ENCODE assay signal across 1 cellular context in genomic region chr20:49281059-49281912, GRCh38.
TF ChIP-seq lines count a peak whose summit lies in the region.

No MANE protein-coding gene starts in this region.

TF ChIP-seq in HepG2, 621 proteins besides CTCF, POLR2A, EP300 and RAD21 (continued from another document and continues in another):
- TF ChIP-seq, protein P1, sequence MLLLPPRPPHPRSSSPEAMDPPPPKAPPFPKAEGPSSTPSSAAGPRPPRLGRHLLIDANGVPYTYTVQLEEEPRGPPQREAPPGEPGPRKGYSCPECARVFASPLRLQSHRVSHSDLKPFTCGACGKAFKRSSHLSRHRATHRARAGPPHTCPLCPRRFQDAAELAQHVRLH (CRISPR knock-in tag; IDR thresholded peaks at IDR 0.05; ENCODE audit: borderline replicate concordance, low read depth), result no peak; the same call in 1 of the 2 replicates
- peak; percentile 86 for TF ChIP-seq RBAK (CRISPR knock-in tag; IDR thresholded peaks at IDR 0.05)
- TF ChIP-seq PHB2 (IDR thresholded peaks at IDR 0.05; ENCODE audit: partially characterized antibody), result no peak
- TF ChIP-seq NFYB (CRISPR knock-in tag; IDR thresholded peaks at IDR 0.05), result peak; percentile 70
- 0 out of 2 replicates have a peak, but pooled peaks have one; percentile 43 for TF ChIP-seq REL (CRISPR knock-in tag; conservative IDR thresholded peaks at IDR 0.05)
- TF ChIP-seq, protein P2, sequence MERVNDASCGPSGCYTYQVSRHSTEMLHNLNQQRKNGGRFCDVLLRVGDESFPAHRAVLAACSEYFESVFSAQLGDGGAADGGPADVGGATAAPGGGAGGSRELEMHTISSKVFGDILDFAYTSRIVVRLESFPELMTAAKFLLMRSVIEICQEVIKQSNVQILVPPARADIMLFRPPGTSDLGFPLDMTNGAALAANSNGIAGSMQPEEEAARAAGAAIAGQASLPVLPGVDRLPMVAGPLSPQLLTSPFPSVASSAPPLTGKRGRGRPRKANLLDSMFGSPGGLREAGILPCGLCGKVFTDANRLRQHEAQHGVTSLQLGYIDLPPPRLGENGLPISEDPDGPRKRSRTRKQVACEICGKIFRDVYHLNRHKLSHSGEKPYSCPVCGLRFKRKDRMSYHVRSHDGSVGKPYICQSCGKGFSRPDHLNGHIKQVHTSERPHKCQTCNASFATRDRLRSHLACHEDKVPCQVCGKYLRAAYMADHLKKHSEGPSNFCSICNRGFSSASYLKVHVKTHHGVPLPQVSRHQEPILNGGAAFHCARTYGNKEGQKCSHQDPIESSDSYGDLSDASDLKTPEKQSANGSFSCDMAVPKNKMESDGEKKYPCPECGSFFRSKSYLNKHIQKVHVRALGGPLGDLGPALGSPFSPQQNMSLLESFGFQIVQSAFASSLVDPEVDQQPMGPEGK (CRISPR knock-in tag; IDR thresholded peaks at IDR 0.05), result peak; percentile 4; the same call in 1 of the 2 replicates
- TF ChIP-seq ZFAT (CRISPR knock-in tag; conservative IDR thresholded peaks at IDR 0.05), result no peak
- TF ChIP-seq ESRRA (CRISPR knock-in tag; IDR thresholded peaks at IDR 0.05; ENCODE audit: low read depth), result no peak
- no peak; the same call in 1 of the 2 replicates for TF ChIP-seq ZNF136 (CRISPR knock-in tag; IDR thresholded peaks at IDR 0.05; ENCODE audit: low read depth)
- no peak for TF ChIP-seq NFATC3 (CRISPR knock-in tag; IDR thresholded peaks at IDR 0.05)
- no peak for TF ChIP-seq JUN (CRISPR knock-in tag; IDR thresholded peaks at IDR 0.05)
- no peak for TF ChIP-seq ZNF292 (CRISPR knock-in tag; IDR thresholded peaks at IDR 0.05; ENCODE audit: borderline replicate concordance, low read depth)
- no peak for TF ChIP-seq ZNF510 (CRISPR knock-in tag; IDR thresholded peaks at IDR 0.05; ENCODE audit: low read depth)
- peak; percentile 31; the same call in 1 of the 2 replicates for TF ChIP-seq XBP1 (CRISPR knock-in tag; IDR thresholded peaks at IDR 0.05)
- TF ChIP-seq GABPB1 (CRISPR knock-in tag; IDR thresholded peaks at IDR 0.05), result no peak
- TF ChIP-seq HMG20B (CRISPR knock-in tag; conservative IDR thresholded peaks at IDR 0.05), result no peak
- TF ChIP-seq HDAC1 (CRISPR knock-in tag; IDR thresholded peaks at IDR 0.05), result peak; percentile 61
- TF ChIP-seq KAT2B (IDR thresholded peaks at IDR 0.05; ENCODE audit: borderline replicate concordance, low read depth, low read length), result no peak
- no peak for TF ChIP-seq ZSCAN25 (CRISPR knock-in tag; IDR thresholded peaks at IDR 0.05)
- peak; percentile 54; the same call in 1 of the 2 replicates for TF ChIP-seq FOXO1 (CRISPR knock-in tag; IDR thresholded peaks at IDR 0.05)
- no peak for TF ChIP-seq ZNF850 (CRISPR knock-in tag; conservative IDR thresholded peaks at IDR 0.05)
- no peak for TF ChIP-seq GTF2F1 (IDR thresholded peaks at IDR 0.05; ENCODE audit: low read length)
- TF ChIP-seq ZNF354B (CRISPR knock-in tag; IDR thresholded peaks at IDR 0.05), result no peak
- no peak for TF ChIP-seq NRL (CRISPR knock-in tag; IDR thresholded peaks at IDR 0.05; ENCODE audit: borderline replicate concordance)
- TF ChIP-seq CAMTA2 (CRISPR knock-in tag; IDR thresholded peaks at IDR 0.05; ENCODE audit: borderline replicate concordance), result no peak
- TF ChIP-seq, protein P3, sequence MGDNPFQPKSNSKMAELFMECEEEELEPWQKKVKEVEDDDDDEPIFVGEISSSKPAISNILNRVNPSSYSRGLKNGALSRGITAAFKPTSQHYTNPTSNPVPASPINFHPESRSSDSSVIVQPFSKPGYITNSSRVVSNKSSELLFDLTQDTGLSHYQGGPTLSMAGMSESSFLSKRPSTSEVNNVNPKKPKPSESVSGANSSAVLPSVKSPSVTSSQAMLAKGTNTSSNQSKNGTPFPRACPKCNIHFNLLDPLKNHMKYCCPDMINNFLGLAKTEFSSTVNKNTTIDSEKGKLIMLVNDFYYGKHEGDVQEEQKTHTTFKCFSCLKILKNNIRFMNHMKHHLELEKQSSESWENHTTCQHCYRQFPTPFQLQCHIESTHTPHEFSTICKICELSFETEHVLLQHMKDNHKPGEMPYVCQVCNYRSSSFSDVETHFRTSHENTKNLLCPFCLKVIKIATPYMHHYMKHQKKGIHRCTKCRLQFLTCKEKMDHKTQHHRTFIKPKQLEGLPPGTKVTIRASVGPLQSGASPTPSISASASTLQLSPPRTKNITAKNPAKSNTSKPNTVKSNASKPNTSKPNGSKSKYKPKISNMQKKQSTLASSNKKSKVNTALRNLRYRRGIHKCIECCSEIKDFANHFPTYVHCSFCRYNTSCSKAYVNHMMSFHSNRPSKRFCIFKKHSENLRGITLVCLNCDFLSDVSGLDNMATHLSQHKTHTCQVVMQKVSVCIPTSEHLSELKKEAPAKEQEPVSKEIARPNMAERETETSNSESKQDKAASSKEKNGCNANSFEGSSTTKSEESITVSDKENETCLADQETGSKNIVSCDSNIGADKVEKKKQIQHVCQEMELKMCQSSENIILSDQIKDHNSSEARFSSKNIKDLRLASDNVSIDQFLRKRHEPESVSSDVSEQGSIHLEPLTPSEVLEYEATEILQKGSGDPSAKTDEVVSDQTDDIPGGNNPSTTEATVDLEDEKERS (CRISPR knock-in tag; IDR thresholded peaks at IDR 0.05), result peak; percentile 95; the same call in 1 of the 2 replicates
- TF ChIP-seq MAX (IDR thresholded peaks at IDR 0.05), result peak; percentile 39; the same call in 1 of the 2 replicates
- no peak for TF ChIP-seq HOXA5 (CRISPR knock-in tag; IDR thresholded peaks at IDR 0.05)
- no peak for TF ChIP-seq SP2 (CRISPR knock-in tag; IDR thresholded peaks at IDR 0.05)
- TF ChIP-seq, protein P4, sequence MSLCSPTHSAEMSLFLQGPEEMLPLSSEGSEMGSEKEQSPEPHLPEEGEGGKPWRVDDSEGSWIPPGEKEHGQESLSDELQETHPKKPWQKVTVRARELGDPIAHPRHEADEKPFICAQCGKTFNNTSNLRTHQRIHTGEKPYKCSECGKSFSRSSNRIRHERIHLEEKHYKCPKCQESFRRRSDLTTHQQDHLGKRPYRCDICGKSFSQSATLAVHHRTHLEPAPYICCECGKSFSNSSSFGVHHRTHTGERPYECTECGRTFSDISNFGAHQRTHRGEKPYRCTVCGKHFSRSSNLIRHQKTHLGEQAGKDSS (CRISPR knock-in tag; IDR thresholded peaks at IDR 0.05; ENCODE audit: borderline replicate concordance, low read depth), result no peak
- TF ChIP-seq, protein P5, sequence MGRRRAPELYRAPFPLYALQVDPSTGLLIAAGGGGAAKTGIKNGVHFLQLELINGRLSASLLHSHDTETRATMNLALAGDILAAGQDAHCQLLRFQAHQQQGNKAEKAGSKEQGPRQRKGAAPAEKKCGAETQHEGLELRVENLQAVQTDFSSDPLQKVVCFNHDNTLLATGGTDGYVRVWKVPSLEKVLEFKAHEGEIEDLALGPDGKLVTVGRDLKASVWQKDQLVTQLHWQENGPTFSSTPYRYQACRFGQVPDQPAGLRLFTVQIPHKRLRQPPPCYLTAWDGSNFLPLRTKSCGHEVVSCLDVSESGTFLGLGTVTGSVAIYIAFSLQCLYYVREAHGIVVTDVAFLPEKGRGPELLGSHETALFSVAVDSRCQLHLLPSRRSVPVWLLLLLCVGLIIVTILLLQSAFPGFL (CRISPR knock-in tag; IDR thresholded peaks at IDR 0.05), result no peak
- no peak for TF ChIP-seq ZNF83 (CRISPR knock-in tag; IDR thresholded peaks at IDR 0.05; ENCODE audit: borderline replicate concordance)
- TF ChIP-seq ZFP37 (CRISPR knock-in tag; IDR thresholded peaks at IDR 0.05; ENCODE audit: borderline replicate concordance), result no peak
- TF ChIP-seq, protein P6, sequence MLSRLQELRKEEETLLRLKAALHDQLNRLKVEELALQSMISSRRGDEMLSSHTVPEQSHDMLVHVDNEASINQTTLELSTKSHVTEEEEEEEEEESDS (CRISPR knock-in tag; IDR thresholded peaks at IDR 0.05; ENCODE audit: borderline replicate concordance), result no peak
- TF ChIP-seq ZNF709 (CRISPR knock-in tag; IDR thresholded peaks at IDR 0.05), result peak; percentile 77
- peak; percentile 56; the same call in 1 of the 2 replicates for TF ChIP-seq IRF2 (CRISPR knock-in tag; IDR thresholded peaks at IDR 0.05)
- no peak for TF ChIP-seq ZNF572 (CRISPR knock-in tag; IDR thresholded peaks at IDR 0.05)
- TF ChIP-seq KDM4B (CRISPR knock-in tag; IDR thresholded peaks at IDR 0.05), result no peak
- no peak for TF ChIP-seq MYPOP (CRISPR knock-in tag; IDR thresholded peaks at IDR 0.05)
- no peak for TF ChIP-seq ZBTB7A (CRISPR knock-in tag; IDR thresholded peaks at IDR 0.05)
- TF ChIP-seq EED (CRISPR knock-in tag; IDR thresholded peaks at IDR 0.05), result no peak
- TF ChIP-seq PTBP1 (IDR thresholded peaks at IDR 0.05; ENCODE audit: low read depth, low read length, poor library complexity, severe bottlenecking), result no peak
- 0 out of 2 replicates have a peak, but pooled peaks have one; percentile 55 for TF ChIP-seq ZNF704 (CRISPR knock-in tag; IDR thresholded peaks at IDR 0.05; ENCODE audit: borderline replicate concordance)
- TF ChIP-seq DRAP1 (CRISPR knock-in tag; IDR thresholded peaks at IDR 0.05), result peak; percentile 95
- TF ChIP-seq ZNF121 (CRISPR knock-in tag; IDR thresholded peaks at IDR 0.05), result no peak
- TF ChIP-seq, protein P7, sequence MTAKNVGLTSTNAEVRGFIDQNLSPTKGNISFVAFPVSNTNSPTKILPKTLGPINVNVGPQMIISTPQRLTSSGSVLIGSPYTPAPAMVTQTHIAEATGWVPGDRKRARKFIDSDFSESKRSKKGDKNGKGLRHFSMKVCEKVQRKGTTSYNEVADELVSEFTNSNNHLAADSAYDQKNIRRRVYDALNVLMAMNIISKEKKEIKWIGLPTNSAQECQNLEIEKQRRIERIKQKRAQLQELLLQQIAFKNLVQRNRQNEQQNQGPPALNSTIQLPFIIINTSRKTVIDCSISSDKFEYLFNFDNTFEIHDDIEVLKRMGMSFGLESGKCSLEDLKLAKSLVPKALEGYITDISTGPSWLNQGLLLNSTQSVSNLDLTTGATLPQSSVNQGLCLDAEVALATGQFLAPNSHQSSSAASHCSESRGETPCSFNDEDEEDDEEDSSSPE (CRISPR knock-in tag; IDR thresholded peaks at IDR 0.05), result no peak
- TF ChIP-seq RARG (CRISPR knock-in tag; IDR thresholded peaks at IDR 0.05; ENCODE audit: low read depth), result no peak
- TF ChIP-seq, protein P8, sequence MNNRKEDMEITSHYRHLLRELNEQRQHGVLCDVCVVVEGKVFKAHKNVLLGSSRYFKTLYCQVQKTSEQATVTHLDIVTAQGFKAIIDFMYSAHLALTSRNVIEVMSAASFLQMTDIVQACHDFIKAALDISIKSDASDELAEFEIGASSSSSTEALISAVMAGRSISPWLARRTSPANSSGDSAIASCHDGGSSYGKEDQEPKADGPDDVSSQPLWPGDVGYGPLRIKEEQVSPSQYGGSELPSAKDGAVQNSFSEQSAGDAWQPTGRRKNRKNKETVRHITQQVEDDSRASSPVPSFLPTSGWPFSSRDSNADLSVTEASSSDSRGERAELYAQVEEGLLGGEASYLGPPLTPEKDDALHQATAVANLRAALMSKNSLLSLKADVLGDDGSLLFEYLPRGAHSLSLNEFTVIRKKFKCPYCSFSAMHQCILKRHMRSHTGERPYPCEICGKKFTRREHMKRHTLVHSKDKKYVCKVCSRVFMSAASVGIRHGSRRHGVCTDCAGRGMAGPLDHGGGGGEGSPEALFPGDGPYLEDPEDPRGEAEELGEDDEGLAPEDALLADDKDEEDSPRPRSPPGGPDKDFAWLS (CRISPR knock-in tag; IDR thresholded peaks at IDR 0.05; ENCODE audit: borderline replicate concordance), result no peak
- TF ChIP-seq SALL2 (CRISPR knock-in tag; IDR thresholded peaks at IDR 0.05), result no peak
- 0 out of 2 replicates have a peak, but pooled peaks have one; percentile 23 for TF ChIP-seq WIZ (CRISPR knock-in tag; IDR thresholded peaks at IDR 0.05)
- TF ChIP-seq RAD51 (IDR thresholded peaks at IDR 0.05; ENCODE audit: borderline replicate concordance), result no peak
- 0 out of 2 replicates have a peak, but pooled peaks have one; percentile 18 for TF ChIP-seq MAZ (IDR thresholded peaks at IDR 0.05; ENCODE audit: borderline replicate concordance, low read depth, low read length)
- TF ChIP-seq MAZ (CRISPR knock-in tag; IDR thresholded peaks at IDR 0.05; ENCODE audit: low read depth), result no peak
- no peak for TF ChIP-seq ZMAT5 (CRISPR knock-in tag; IDR thresholded peaks at IDR 0.05; ENCODE audit: borderline replicate concordance, low read depth)
- no peak; the same call in 1 of the 2 replicates for TF ChIP-seq ZNF441 (CRISPR knock-in tag; IDR thresholded peaks at IDR 0.05; ENCODE audit: borderline replicate concordance)
- no peak for TF ChIP-seq CEBPB (IDR thresholded peaks at IDR 0.05; ENCODE audit: borderline replicate concordance, low read depth, low read length)
- TF ChIP-seq MZF1 (CRISPR knock-in tag; IDR thresholded peaks at IDR 0.05; ENCODE audit: borderline replicate concordance), result no peak
- TF ChIP-seq HOXA3 (CRISPR knock-in tag; IDR thresholded peaks at IDR 0.05), result peak; percentile 72
- TF ChIP-seq MED13 (CRISPR knock-in tag; IDR thresholded peaks at IDR 0.05), result no peak
- TF ChIP-seq ZNF326 (CRISPR knock-in tag; IDR thresholded peaks at IDR 0.05; ENCODE audit: borderline replicate concordance), result no peak; the same call in 1 of the 2 replicates
- TF ChIP-seq NFKBIZ (CRISPR knock-in tag; IDR thresholded peaks at IDR 0.05), result peak; percentile 29; the same call in 1 of the 2 replicates
- TF ChIP-seq, protein P9, sequence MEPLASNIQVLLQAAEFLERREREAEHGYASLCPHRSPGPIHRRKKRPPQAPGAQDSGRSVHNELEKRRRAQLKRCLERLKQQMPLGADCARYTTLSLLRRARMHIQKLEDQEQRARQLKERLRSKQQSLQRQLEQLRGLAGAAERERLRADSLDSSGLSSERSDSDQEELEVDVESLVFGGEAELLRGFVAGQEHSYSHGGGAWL (CRISPR knock-in tag; IDR thresholded peaks at IDR 0.05), result no peak
